ENCODE assay signal across 19 cellular contexts in the genomic region with DNA sequence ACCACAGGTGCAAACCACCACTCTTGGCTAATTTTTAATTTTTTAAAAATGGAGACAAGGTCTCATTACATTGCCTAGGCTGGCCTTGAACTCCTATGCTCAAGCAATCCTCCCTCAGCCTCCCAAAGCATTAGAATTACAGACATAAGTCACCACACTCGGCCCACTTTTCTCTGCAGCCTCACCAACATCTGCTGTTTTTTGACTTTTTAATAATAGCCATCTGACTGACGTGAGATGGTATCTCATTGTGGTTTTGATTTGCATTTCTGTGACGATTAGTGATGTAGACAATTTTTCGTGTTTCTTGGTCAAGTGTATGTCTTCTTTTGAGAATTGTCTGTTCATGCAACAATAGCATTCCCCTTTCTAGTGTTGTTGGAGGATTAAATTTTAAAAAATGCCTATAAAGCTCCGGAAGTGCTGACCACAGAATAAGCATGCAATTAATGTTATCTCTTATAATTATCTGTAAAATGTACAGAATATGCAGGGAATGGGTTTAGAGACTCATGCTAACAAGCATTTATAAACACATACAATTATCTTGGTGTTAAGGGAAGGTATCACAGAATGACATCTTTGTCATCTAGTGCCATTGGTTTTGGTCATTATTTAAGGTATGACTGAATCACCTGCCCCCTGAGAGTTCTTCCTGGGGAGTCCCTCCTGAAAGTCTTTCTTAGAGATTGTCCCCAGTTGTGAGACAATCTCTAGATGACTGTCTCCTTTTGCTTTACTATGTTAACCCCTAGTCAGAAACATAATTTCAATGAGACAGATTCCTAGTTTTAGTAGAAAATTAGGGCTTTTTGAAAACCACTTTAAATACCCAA.
A peak's percentile ranks its signal among the peaks of the same experiment; 100 is the strongest.
DNase-seq lines count a peak whose midpoint lies in the region; ATAC-seq and TF ChIP-seq lines count a peak whose summit lies in the region.
"Had no signal": no experiment of that assay in that cellular context is flagged by ENCODE, and none has a peak within 500 bp of the region (broad histone marks: within the 10 kb centered on the region; RNA-seq: fewer than 3 reads in every experiment).

No MANE protein-coding gene starts in this region.

- no peaks in the 10 kb centered on the region for H3K27me3 Mint-ChIP-seq in stimulated activated memory B cell treated with anti-CD40 and anti-IgM and Interleukin-4, amounts not matched to agents 10 μg/mL and 1 μg/mL and 100 μg/mL, for 72 hours
- H3K27me3 Mint-ChIP-seq: CD4-positive, alpha-beta T cell had no signal

- no peaks in the 10 kb centered on the region for H3K36me3 Mint-ChIP-seq in stimulated activated memory B cell treated with anti-CD40 and anti-IgM and Interleukin-4, amounts not matched to agents 10 μg/mL and 1 μg/mL and 100 μg/mL, for 72 hours

- no peaks in the 10 kb centered on the region for H3K27me3 ChIP-seq in right atrium auricular region

- H3K27ac ChIP-seq in right atrium auricular region = no peak overlapping the region
- H3K27ac ChIP-seq: GM23248 had no signal

- peaks cover 14% of the 10 kb centered on the region for H3K4me1 Mint-ChIP-seq in stimulated activated memory B cell treated with anti-CD40 and anti-IgM and Interleukin-4, amounts not matched to agents 10 μg/mL and 1 μg/mL and 100 μg/mL, for 72 hours

- peak; percentile 44 for ATAC-seq in GM18502 (IDR thresholded peaks at IDR 0.05; ENCODE audit: poor library complexity, unreplicated experiment)
- ATAC-seq in HG02610 (IDR thresholded peaks at IDR 0.05; ENCODE audit: unreplicated experiment) = peak; percentile 81
- ATAC-seq in HG03432 (IDR thresholded peaks at IDR 0.05; ENCODE audit: unreplicated experiment) = peak; percentile 61
- ATAC-seq in stimulated activated memory B cell treated with anti-CD40 and anti-IgM and Interleukin-4, amounts not matched to agents 10 μg/mL and 1 μg/mL and 100 μg/mL, for 72 hours = peak; percentile 58
- ATAC-seq: HepG2, Panc1 had no signal

- no peak overlapping the region for H3K4me3 ChIP-seq in right atrium auricular region
- H3K4me3 ChIP-seq: GM23248 had no signal

- no peak overlapping the region for H3K27ac Mint-ChIP-seq in stimulated activated memory B cell treated with anti-CD40 and anti-IgM and Interleukin-4, amounts not matched to agents 10 μg/mL and 1 μg/mL and 100 μg/mL, for 72 hours
- H3K27ac Mint-ChIP-seq: CD4-positive, alpha-beta T cell had no signal

- H3K9me3 Mint-ChIP-seq in stimulated activated memory B cell treated with anti-CD40 and anti-IgM and Interleukin-4, amounts not matched to agents 10 μg/mL and 1 μg/mL and 100 μg/mL, for 72 hours = no peaks in the 10 kb centered on the region
- H3K9me3 Mint-ChIP-seq: CD4-positive, alpha-beta T cell had no signal

- H3K9me3 ChIP-seq in right atrium auricular region = no peaks in the 10 kb centered on the region

- no peak for DNase-seq in stimulated activated CD4-positive, alpha-beta T cell treated with anti-CD3 and anti-CD28 coated beads, Interleukin-2, amount 100 ng/mL, for 48 hours
- DNase-seq in stimulated activated CD4-positive, alpha-beta T cell treated with anti-CD3 and anti-CD28 coated beads, Interleukin-4, amount 100 ng/mL, for 24 hours = no peak
- DNase-seq in right atrium auricular region (ENCODE audit: low spot score) = no peak
- DNase-seq: ACHN; AML-193; CD4-positive, alpha-beta T cell; DMS79; GM23248; KG1; NCI-H1436 treated with DMSO at 0.1 percent for 48 hours; NCI-H2029 treated with DMSO at 0.1 percent for 48 hours; NCI-H2171 treated with DMSO at 0.1 percent for 48 hours; NCI-H510A had no signal

- no peaks in the 10 kb centered on the region for H3K4me1 ChIP-seq in right atrium auricular region

- no peak overlapping the region for H3K4me3 Mint-ChIP-seq in stimulated activated memory B cell treated with anti-CD40 and anti-IgM and Interleukin-4, amounts not matched to agents 10 μg/mL and 1 μg/mL and 100 μg/mL, for 72 hours
- H3K4me3 Mint-ChIP-seq: CD4-positive, alpha-beta T cell had no signal

- no peak for TF ChIP-seq CTCF in right atrium auricular region (IDR thresholded peaks at IDR 0.05)

- H3K36me3 ChIP-seq in right atrium auricular region = no peaks in the 10 kb centered on the region
